ENCODE assay signal across 1 cellular context in genomic region chr2:134261398-134262131, GRCh38.
A peak's percentile ranks its signal among the peaks of the same experiment; 100 is the strongest.
TF ChIP-seq lines count a peak whose summit lies in the region.

No MANE protein-coding gene starts in this region.

TF ChIP-seq in GM12878, 131 proteins besides CTCF, POLR2A, EP300 and RAD21 (continued from another document):
- no peak for TF ChIP-seq E4F1 (IDR thresholded peaks at IDR 0.05; ENCODE audit: borderline replicate concordance, partially characterized antibody)
- no peak for TF ChIP-seq EZH2 (IDR thresholded peaks at IDR 0.05; ENCODE audit: borderline replicate concordance, control insufficient read depth, low read depth, low read length)
- TF ChIP-seq MAX (IDR thresholded peaks at IDR 0.05; ENCODE audit: low read depth, low read length): no peak
- TF ChIP-seq TCF12 (IDR thresholded peaks at IDR 0.05; ENCODE audit: low read depth, low read length): 0 out of 2 replicates have a peak, but pooled peaks have one; percentile 6
- TF ChIP-seq ZNF207 (IDR thresholded peaks at IDR 0.05; ENCODE audit: borderline replicate concordance): no peak
- no peak for TF ChIP-seq BCL11A (IDR thresholded peaks at IDR 0.05; ENCODE audit: low read depth, low read length)
- no peak for TF ChIP-seq RB1 (IDR thresholded peaks at IDR 0.05; ENCODE audit: borderline replicate concordance)
- no peak for TF ChIP-seq ZNF384 (IDR thresholded peaks at IDR 0.05; ENCODE audit: borderline replicate concordance, low read depth, low read length)
- TF ChIP-seq RUNX3 (IDR thresholded peaks at IDR 0.05; ENCODE audit: low read length): peak; percentile 36
- TF ChIP-seq HDGF (IDR thresholded peaks at IDR 0.05): no peak
- TF ChIP-seq PRDM15 (CRISPR knock-in tag; IDR thresholded peaks at IDR 0.05): no peak
- no peak for TF ChIP-seq IKZF1 (conservative IDR thresholded peaks at IDR 0.05)
- no peak for TF ChIP-seq SRF (IDR thresholded peaks at IDR 0.05; ENCODE audit: low read depth in 2 of 2, low read length in 2 of 2)
- no peak for TF ChIP-seq ZBTB4 (CRISPR knock-in tag; IDR thresholded peaks at IDR 0.05)
- TF ChIP-seq PKNOX1 (IDR thresholded peaks at IDR 0.05): no peak
- peak; percentile 43; the same call in 1 of the 2 replicates for TF ChIP-seq EED (IDR thresholded peaks at IDR 0.05; ENCODE audit: low read depth)
- TF ChIP-seq CREB1 (IDR thresholded peaks at IDR 0.05; ENCODE audit: low read depth): no peak
- TF ChIP-seq RBBP5 (conservative IDR thresholded peaks at IDR 0.05): no peak
- TF ChIP-seq SPI1 (IDR thresholded peaks at IDR 0.05; ENCODE audit: borderline replicate concordance, insufficient read depth, low read depth, low read length): peak; percentile 36; the same call in 1 of the 2 replicates
- TF ChIP-seq MTA3 (IDR thresholded peaks at IDR 0.05; ENCODE audit: borderline replicate concordance, low read length): 0 out of 2 replicates have a peak, but pooled peaks have one; percentile 14
- TF ChIP-seq BCL3 (IDR thresholded peaks at IDR 0.05; ENCODE audit: borderline replicate concordance, insufficient read depth, low read depth, low read length, poor library complexity, severe bottlenecking): no peak
- no peak for TF ChIP-seq TARDBP (IDR thresholded peaks at IDR 0.05; ENCODE audit: borderline replicate concordance)
- peak; percentile 53; the same call in 1 of the 2 replicates for TF ChIP-seq NFIC (IDR thresholded peaks at IDR 0.05; ENCODE audit: low read depth, low read length)
- TF ChIP-seq IKZF2 (IDR thresholded peaks at IDR 0.05): peak; percentile 59 to 62
TF ChIP-seq in GM12878: peak in this region for 9.
